ENCODE assay signal across 14 cellular contexts in the genomic region with DNA sequence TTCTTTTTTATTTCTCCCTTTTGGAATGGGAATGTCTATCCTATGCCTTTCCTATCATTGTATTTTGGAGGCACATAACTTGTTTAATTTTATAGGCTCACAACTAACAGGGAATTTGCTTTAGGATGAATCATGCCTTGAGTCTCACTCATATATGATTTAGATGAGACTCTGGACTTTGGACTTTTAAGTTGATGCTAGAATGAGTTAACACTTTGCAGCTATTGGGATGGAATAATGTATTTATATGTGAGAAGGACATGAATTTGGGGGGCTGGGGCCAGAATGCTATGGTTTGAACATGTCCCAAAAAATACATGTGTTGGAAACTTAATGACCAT.
A peak's percentile ranks its signal among the peaks of the same experiment; 100 is the strongest.
DNase-seq lines count a peak whose midpoint lies in the region; ATAC-seq and TF ChIP-seq lines count a peak whose summit lies in the region.
"Had no signal": no experiment of that assay in that cellular context is flagged by ENCODE, and none has a peak within 500 bp of the region (broad histone marks: within the 10 kb centered on the region; RNA-seq: fewer than 3 reads in every experiment).

No MANE protein-coding gene starts in this region.

- peak overlapping the region; percentile 53 for H3K4me2 ChIP-seq in HCT116 (ENCODE audit: low read length)

- H3K4me1 ChIP-seq in HCT116 (ENCODE audit: control insufficient read depth in 1 of 2, insufficient read depth in 2 of 2, low read length in 2 of 2) (peaks cover 7 to 18% of the 10 kb centered on the region in 2 experiments; a peak in 3 of 4 replicates), mucosa of descending colon (ENCODE audit: low read depth) (no peaks in the 10 kb centered on the region), upper lobe of left lung (no peaks in the 10 kb centered on the region)
- H3K4me1 ChIP-seq: BE2C had no signal

- H3K9me3 ChIP-seq in HCT116 (ENCODE audit: control insufficient read depth in 1 of 2, insufficient read depth in 1 of 2, low read depth in 1 of 2, low read length in 2 of 2) (no peaks in the 10 kb centered on the region), mucosa of descending colon (peaks cover 4% of the 10 kb centered on the region), upper lobe of left lung (no peaks in the 10 kb centered on the region)
- H3K9me3 ChIP-seq: BE2C had no signal

- no peaks in the 10 kb centered on the region for H3K9me2 ChIP-seq in HCT116 (ENCODE audit: insufficient read depth)

- no TSS peak for BruUV-seq in HCT116 (replicated peaks; lab: Mats Ljungman, UMichigan)

- RAD21 ChIA-PET in HCT116 (lab: Charles Lee; ENCODE audit: low non-redundant PET in 1 of 2, low total read pairs in 2 of 2, uncharacterized antibody in 2 of 2, unreplicated experiment in 2 of 2): no interaction called here

- no peaks in the 10 kb centered on the region for H3K79me2 ChIP-seq in HCT116 (ENCODE audit: insufficient read depth, low read length)

- intact Hi-C loops in HCT116 (cut with micrococcal nuclease): no loop called here
- intact Hi-C loops in mucosa of descending colon (cut with DNase I, micrococcal nuclease): no loop called here

- TF ChIP-seq RAD21 in HCT116 (IDR thresholded peaks at IDR 0.05; ENCODE audit: low read depth): no peak

- TF ChIP-seq EP300 in upper lobe of left lung (IDR thresholded peaks at IDR 0.05): no peak

- H3K27ac ChIP-seq in 22Rv1: peak overlapping the region; percentile 33; the same call in 1 of the 2 replicates
- H3K27ac ChIP-seq in HCT116 (ENCODE audit: low read depth, low read length): no peak overlapping the region; the same call in 1 of the 2 replicates
- H3K27ac ChIP-seq in upper lobe of left lung: no peak overlapping the region
- H3K27ac ChIP-seq: C4-2B had no signal

- H3K36me3 ChIP-seq in HCT116 (ENCODE audit: control insufficient read depth in 1 of 2, insufficient read depth in 2 of 2, low read length in 2 of 2) (no peaks in the 10 kb centered on the region), mucosa of descending colon (ENCODE audit: low read depth) (no peaks in the 10 kb centered on the region), upper lobe of left lung (no peaks in the 10 kb centered on the region)
- H3K36me3 ChIP-seq: BE2C had no signal

- CTCF ChIA-PET in HCT116 (lab: Charles Lee): no interaction called here

- ATAC-seq in HCT116 (no peak), mucosa of descending colon (peak; percentile 63), upper lobe of left lung (ENCODE audit: low FRiP score in 2 of 2) (no peak), GM18909 (IDR thresholded peaks at IDR 0.05; ENCODE audit: poor library complexity, unreplicated experiment) (no peak)

- no peaks in the 10 kb centered on the region for H3K27me3 ChIP-seq in HCT116 (ENCODE audit: insufficient read depth, low read length)
- H3K27me3 ChIP-seq in upper lobe of left lung: no peaks in the 10 kb centered on the region
- H3K27me3 ChIP-seq: BE2C had no signal

- no peak for TF ChIP-seq CTCF in 22Rv1 (IDR thresholded peaks at IDR 0.05)
- TF ChIP-seq CTCF in HCT116 (IDR thresholded peaks at IDR 0.05 in 2 of 3, conservative IDR thresholded peaks at IDR 0.05 in 1 of 3; ENCODE audit: borderline replicate concordance in 1 of 3, insufficient read depth in 1 of 3, low read depth in 2 of 3, low read length in 2 of 3): no peak
- no peak for TF ChIP-seq CTCF in mucosa of descending colon (IDR thresholded peaks at IDR 0.05)
- no peak for TF ChIP-seq CTCF in upper lobe of left lung (IDR thresholded peaks at IDR 0.05)

- no peaks in the 10 kb centered on the region for H4K20me1 ChIP-seq in HCT116 (ENCODE audit: insufficient read depth)

- POLR2A ChIA-PET in HCT116 (lab: Charles Lee): no interaction called here

- no peak overlapping the region for H3K4me3 ChIP-seq in HCT116 (replicated peaks in 1 of 2; ENCODE audit: low read depth in 1 of 2, low read length in 2 of 2)
- H3K4me3 ChIP-seq in mucosa of descending colon: no peak overlapping the region
- H3K4me3 ChIP-seq in upper lobe of left lung: no peak overlapping the region

- no peak overlapping the region for H2AFZ ChIP-seq in HCT116 (ENCODE audit: low read depth, low read length, poor library complexity, severe bottlenecking)

- no peak for TF ChIP-seq POLR2A in HCT116 (IDR thresholded peaks at IDR 0.05; ENCODE audit: borderline replicate concordance, extremely low read depth, insufficient read depth, insufficient read length)
- TF ChIP-seq POLR2A in upper lobe of left lung (IDR thresholded peaks at IDR 0.05): no peak

- no peak overlapping the region for H3K9ac ChIP-seq in HCT116 (ENCODE audit: low read length)

- no peak for DNase-seq in HCT116 (ENCODE audit: low read depth, low spot score)
- peak; percentile 74 for DNase-seq in RKO (ENCODE audit: low spot score)
- DNase-seq in mucosa of descending colon: no peak
- DNase-seq in SKM-1 treated with dmso at 0.1 percent for 144 hours (lab: John Stamatoyannopoulos, UW; ENCODE audit: unreplicated experiment): no peak
- no peak for DNase-seq in upper lobe of left lung
- DNase-seq: BE2C; CD4-positive, alpha-beta memory T cell; COR-L47; DMS153; GF-D8; HCEC 1CT had no signal

TF ChIP-seq in HCT116, 20 proteins besides CTCF, POLR2A, EP300 and RAD21:
- TF ChIP-seq SIN3A (IDR thresholded peaks at IDR 0.05; ENCODE audit: low read depth): no peak
- no peak for TF ChIP-seq CEBPB (IDR thresholded peaks at IDR 0.05; ENCODE audit: low read depth)
- no peak for TF ChIP-seq FOSL1 (IDR thresholded peaks at IDR 0.05; ENCODE audit: low read depth)
- TF ChIP-seq CBX3 (IDR thresholded peaks at IDR 0.05; ENCODE audit: low read depth): no peak
- TF ChIP-seq, protein P1, sequence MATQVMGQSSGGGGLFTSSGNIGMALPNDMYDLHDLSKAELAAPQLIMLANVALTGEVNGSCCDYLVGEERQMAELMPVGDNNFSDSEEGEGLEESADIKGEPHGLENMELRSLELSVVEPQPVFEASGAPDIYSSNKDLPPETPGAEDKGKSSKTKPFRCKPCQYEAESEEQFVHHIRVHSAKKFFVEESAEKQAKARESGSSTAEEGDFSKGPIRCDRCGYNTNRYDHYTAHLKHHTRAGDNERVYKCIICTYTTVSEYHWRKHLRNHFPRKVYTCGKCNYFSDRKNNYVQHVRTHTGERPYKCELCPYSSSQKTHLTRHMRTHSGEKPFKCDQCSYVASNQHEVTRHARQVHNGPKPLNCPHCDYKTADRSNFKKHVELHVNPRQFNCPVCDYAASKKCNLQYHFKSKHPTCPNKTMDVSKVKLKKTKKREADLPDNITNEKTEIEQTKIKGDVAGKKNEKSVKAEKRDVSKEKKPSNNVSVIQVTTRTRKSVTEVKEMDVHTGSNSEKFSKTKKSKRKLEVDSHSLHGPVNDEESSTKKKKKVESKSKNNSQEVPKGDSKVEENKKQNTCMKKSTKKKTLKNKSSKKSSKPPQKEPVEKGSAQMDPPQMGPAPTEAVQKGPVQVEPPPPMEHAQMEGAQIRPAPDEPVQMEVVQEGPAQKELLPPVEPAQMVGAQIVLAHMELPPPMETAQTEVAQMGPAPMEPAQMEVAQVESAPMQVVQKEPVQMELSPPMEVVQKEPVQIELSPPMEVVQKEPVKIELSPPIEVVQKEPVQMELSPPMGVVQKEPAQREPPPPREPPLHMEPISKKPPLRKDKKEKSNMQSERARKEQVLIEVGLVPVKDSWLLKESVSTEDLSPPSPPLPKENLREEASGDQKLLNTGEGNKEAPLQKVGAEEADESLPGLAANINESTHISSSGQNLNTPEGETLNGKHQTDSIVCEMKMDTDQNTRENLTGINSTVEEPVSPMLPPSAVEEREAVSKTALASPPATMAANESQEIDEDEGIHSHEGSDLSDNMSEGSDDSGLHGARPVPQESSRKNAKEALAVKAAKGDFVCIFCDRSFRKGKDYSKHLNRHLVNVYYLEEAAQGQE (IDR thresholded peaks at IDR 0.05; ENCODE audit: low read depth): no peak
- TF ChIP-seq, protein P2, sequence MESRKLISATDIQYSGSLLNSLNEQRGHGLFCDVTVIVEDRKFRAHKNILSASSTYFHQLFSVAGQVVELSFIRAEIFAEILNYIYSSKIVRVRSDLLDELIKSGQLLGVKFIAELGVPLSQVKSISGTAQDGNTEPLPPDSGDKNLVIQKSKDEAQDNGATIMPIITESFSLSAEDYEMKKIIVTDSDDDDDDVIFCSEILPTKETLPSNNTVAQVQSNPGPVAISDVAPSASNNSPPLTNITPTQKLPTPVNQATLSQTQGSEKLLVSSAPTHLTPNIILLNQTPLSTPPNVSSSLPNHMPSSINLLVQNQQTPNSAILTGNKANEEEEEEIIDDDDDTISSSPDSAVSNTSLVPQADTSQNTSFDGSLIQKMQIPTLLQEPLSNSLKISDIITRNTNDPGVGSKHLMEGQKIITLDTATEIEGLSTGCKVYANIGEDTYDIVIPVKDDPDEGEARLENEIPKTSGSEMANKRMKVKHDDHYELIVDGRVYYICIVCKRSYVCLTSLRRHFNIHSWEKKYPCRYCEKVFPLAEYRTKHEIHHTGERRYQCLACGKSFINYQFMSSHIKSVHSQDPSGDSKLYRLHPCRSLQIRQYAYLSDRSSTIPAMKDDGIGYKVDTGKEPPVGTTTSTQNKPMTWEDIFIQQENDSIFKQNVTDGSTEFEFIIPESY (IDR thresholded peaks at IDR 0.05; ENCODE audit: extremely low read depth, insufficient replicate concordance, low read length): no peak
- no peak for TF ChIP-seq EGR1 (IDR thresholded peaks at IDR 0.05; ENCODE audit: low read depth)
- no peak for TF ChIP-seq ELF1 (IDR thresholded peaks at IDR 0.05; ENCODE audit: borderline replicate concordance, low read depth)
- TF ChIP-seq YY1 (IDR thresholded peaks at IDR 0.05; ENCODE audit: extremely low read depth, insufficient replicate concordance, low read depth, low read length): no peak
- TF ChIP-seq, protein P3, sequence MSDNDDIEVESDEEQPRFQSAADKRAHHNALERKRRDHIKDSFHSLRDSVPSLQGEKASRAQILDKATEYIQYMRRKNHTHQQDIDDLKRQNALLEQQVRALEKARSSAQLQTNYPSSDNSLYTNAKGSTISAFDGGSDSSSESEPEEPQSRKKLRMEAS (IDR thresholded peaks at IDR 0.05): no peak
- TF ChIP-seq POLR2AphosphoS5 (IDR thresholded peaks at IDR 0.05; ENCODE audit: low read depth, low read length): no peak
- TF ChIP-seq, protein P4, sequence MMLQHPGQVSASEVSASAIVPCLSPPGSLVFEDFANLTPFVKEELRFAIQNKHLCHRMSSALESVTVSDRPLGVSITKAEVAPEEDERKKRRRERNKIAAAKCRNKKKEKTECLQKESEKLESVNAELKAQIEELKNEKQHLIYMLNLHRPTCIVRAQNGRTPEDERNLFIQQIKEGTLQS (IDR thresholded peaks at IDR 0.05): no peak
- no peak for TF ChIP-seq SRF (IDR thresholded peaks at IDR 0.05; ENCODE audit: low read depth)
- TF ChIP-seq EZH2 (IDR thresholded peaks at IDR 0.05): no peak
- no peak for TF ChIP-seq ZFX (IDR thresholded peaks at IDR 0.05)
- no peak for TF ChIP-seq TCF7L2 (IDR thresholded peaks at IDR 0.05; ENCODE audit: borderline replicate concordance, extremely low read depth, insufficient read depth, insufficient read length)
